Comparison of ENCODE assay signal across 9 cellular contexts in genomic region chr10:63707254-63707910, GRCh38.
DNase-seq lines count a peak whose midpoint lies in the region; ATAC-seq and TF ChIP-seq lines count a peak whose summit lies in the region.
"Had no signal": no experiment of that assay in that cellular context is flagged by ENCODE, and none has a peak within 500 bp of the region (broad histone marks: within the 10 kb centered on the region; RNA-seq: fewer than 3 reads in every experiment).

No MANE protein-coding gene starts in this region.

- peak; percentile 93 for ATAC-seq in GM18520 (IDR thresholded peaks at IDR 0.05; ENCODE audit: unreplicated experiment)
- peak; percentile 74 for ATAC-seq in HG03103 (IDR thresholded peaks at IDR 0.05; ENCODE audit: low read depth, unreplicated experiment)
- ATAC-seq in PC-3, result peak; percentile 70

- no TSS peak for BruUV-seq in PC-3 (replicated peaks; lab: Mats Ljungman, UMichigan)

- no peak overlapping the region for H3K4me3 ChIP-seq in AG04449 (ENCODE audit: low read depth, low read length)
- H3K4me3 ChIP-seq in PC-3 (ENCODE audit: low read length), result no peak overlapping the region

- no peaks in the 10 kb centered on the region for H3K36me3 Mint-ChIP-seq in dendritic cell treated with granulocyte-macrophage colony-stimulating factor and Interleukin-4, amounts not matched to agents 40 ng/mL and 50 ng/mL, for 4 days (ENCODE audit: low read depth)
- H3K36me3 Mint-ChIP-seq in immature natural killer cell, result no peaks in the 10 kb centered on the region

- H4K20me1 ChIP-seq in PC-3 (ENCODE audit: low read length), result no peaks in the 10 kb centered on the region

- H3K9ac ChIP-seq in PC-3 (ENCODE audit: low read length), result peak overlapping the region; percentile 40

- H3K4me3 Mint-ChIP-seq in dendritic cell treated with granulocyte-macrophage colony-stimulating factor and Interleukin-4, amounts not matched to agents 40 ng/mL and 50 ng/mL, for 4 days, result no peak overlapping the region
- H3K4me3 Mint-ChIP-seq in immature natural killer cell, result no peak overlapping the region

- H3K36me3 ChIP-seq in PC-3 (ENCODE audit: low read depth, low read length), result no peaks in the 10 kb centered on the region

- H3K4me2 ChIP-seq in PC-3 (ENCODE audit: low read length), result peak overlapping the region; percentile 52

- intact Hi-C loops in PC-3 (cut with micrococcal nuclease), result loop anchor here (1.0 kb wide), 2 partner anchors 40 to 78 kb away; no protein-coding TSS in a partner anchor
- intact Hi-C loops in dendritic cell treated with granulocyte-macrophage colony-stimulating factor and Interleukin-4, amounts not matched to agents 40 ng/mL and 50 ng/mL, for 4 days (cut with micrococcal nuclease), result loop anchor here (2.0 to 10.0 kb wide), 2 partner anchors 15 to 443 kb away; no protein-coding TSS in a partner anchor

- CTCF ChIA-PET in AG04449 (lab: Yijun Ruan, JAX) (interaction anchor here (0.9 to 2.2 kb wide), 3 partner anchors 11 to 549 kb away, joined by 3 to 18 read pairs (median 7); no protein-coding TSS in a partner anchor), PC-3 (lab: Charles Lee) (interaction anchor here (1.0 to 1.4 kb wide), 2 partner anchors 13 to 74 kb away, joined by 3 to 5 read pairs; no protein-coding TSS in a partner anchor)

- H3K27ac Mint-ChIP-seq in dendritic cell treated with granulocyte-macrophage colony-stimulating factor and Interleukin-4, amounts not matched to agents 40 ng/mL and 50 ng/mL, for 4 days, result peak overlapping the region; percentile 27
- no peak overlapping the region for H3K27ac Mint-ChIP-seq in immature natural killer cell

- TF ChIP-seq CTCF in AG04449 (IDR thresholded peaks at IDR 0.05; ENCODE audit: insufficient read depth, low read length, missing control alignments) (no peak), PC-3 (conservative IDR thresholded peaks at IDR 0.05; ENCODE audit: low read depth, low read length) (no peak)

- peaks cover 40% of the 10 kb centered on the region for H3K4me1 Mint-ChIP-seq in dendritic cell treated with granulocyte-macrophage colony-stimulating factor and Interleukin-4, amounts not matched to agents 40 ng/mL and 50 ng/mL, for 4 days (ENCODE audit: low read depth)
- H3K4me1 Mint-ChIP-seq in immature natural killer cell, result no peaks in the 10 kb centered on the region

- peaks cover 15% of the 10 kb centered on the region for H3F3A ChIP-seq in PC-3 (ENCODE audit: low read length, unreplicated experiment)

- H3K9me3 Mint-ChIP-seq in dendritic cell treated with granulocyte-macrophage colony-stimulating factor and Interleukin-4, amounts not matched to agents 40 ng/mL and 50 ng/mL, for 4 days, result no peaks in the 10 kb centered on the region
- no peaks in the 10 kb centered on the region for H3K9me3 Mint-ChIP-seq in immature natural killer cell

- DNase-seq in AG04449 (ENCODE audit: low read depth, low spot score) (peak; percentile 96), PC-3 (peak; percentile 100), non-pigmented ciliary epithelial cell (ENCODE audit: low read depth) (peak; percentile 99), middle frontal gyrus (ENCODE audit: extremely low spot score, low spot score) (no peak), immature natural killer cell (no peak)

- no peaks in the 10 kb centered on the region for H3K79me2 ChIP-seq in PC-3 (ENCODE audit: low read length)

- H3K9me2 ChIP-seq in PC-3 (replicated peaks; ENCODE audit: low read length), result no peaks in the 10 kb centered on the region

- no peaks in the 10 kb centered on the region for H3K27me3 ChIP-seq in PC-3 (ENCODE audit: low read length)

- POLR2A ChIA-PET in AG04449 (lab: Yijun Ruan, JAX) (no interaction called here), PC-3 (lab: Charles Lee; ENCODE audit: unreplicated experiment) (interaction anchor here (0.5 to 1.0 kb wide), 5 partner anchors 43 to 1257 kb away, joined by 3 to 5 read pairs (median 4); no protein-coding TSS in a partner anchor)

- no peak overlapping the region for H2AFZ ChIP-seq in PC-3 (ENCODE audit: low read length)

- H3K27ac ChIP-seq in PC-3 (ENCODE audit: low read length), result peak overlapping the region; percentile 76
- H3K27ac ChIP-seq: HL-60 had no signal

- no peaks in the 10 kb centered on the region for H3K9me3 ChIP-seq in PC-3 (ENCODE audit: low read length)

- peaks cover 62% of the 10 kb centered on the region for H3K4me1 ChIP-seq in PC-3 (ENCODE audit: insufficient read depth, low read length)

- H3K27me3 Mint-ChIP-seq in dendritic cell treated with granulocyte-macrophage colony-stimulating factor and Interleukin-4, amounts not matched to agents 40 ng/mL and 50 ng/mL, for 4 days, result peaks cover 8% of the 10 kb centered on the region
- H3K27me3 Mint-ChIP-seq in immature natural killer cell (ENCODE audit: low read depth in 3 of 3), result peaks cover 0 to 2% (median 1%) of the 10 kb centered on the region in 3 donors

Comparison
In these comparisons a context has a peak if more than half of its experiments do, and no peak if none do; other contexts are left out.
1. DNase-seq: peak in AG04449 (single experiment), PC-3 (single experiment) and non-pigmented ciliary epithelial cell (single experiment); none in middle frontal gyrus (single experiment) and immature natural killer cell (0 of 3).
2. Peak in every context shown above with its lines, with median percentiles within 50 percentile points of each other: ATAC-seq.